Comparison of ENCODE assay signal across 1 cellular context in genomic region chr9:104339692-104340091, GRCh38.
TF ChIP-seq lines count a peak whose summit lies in the region.

No MANE protein-coding gene starts in this region.

TF ChIP-seq in GM23338, 12 proteins besides CTCF, POLR2A, EP300 and RAD21 (continued from another document):
- TF ChIP-seq, protein P1, sequence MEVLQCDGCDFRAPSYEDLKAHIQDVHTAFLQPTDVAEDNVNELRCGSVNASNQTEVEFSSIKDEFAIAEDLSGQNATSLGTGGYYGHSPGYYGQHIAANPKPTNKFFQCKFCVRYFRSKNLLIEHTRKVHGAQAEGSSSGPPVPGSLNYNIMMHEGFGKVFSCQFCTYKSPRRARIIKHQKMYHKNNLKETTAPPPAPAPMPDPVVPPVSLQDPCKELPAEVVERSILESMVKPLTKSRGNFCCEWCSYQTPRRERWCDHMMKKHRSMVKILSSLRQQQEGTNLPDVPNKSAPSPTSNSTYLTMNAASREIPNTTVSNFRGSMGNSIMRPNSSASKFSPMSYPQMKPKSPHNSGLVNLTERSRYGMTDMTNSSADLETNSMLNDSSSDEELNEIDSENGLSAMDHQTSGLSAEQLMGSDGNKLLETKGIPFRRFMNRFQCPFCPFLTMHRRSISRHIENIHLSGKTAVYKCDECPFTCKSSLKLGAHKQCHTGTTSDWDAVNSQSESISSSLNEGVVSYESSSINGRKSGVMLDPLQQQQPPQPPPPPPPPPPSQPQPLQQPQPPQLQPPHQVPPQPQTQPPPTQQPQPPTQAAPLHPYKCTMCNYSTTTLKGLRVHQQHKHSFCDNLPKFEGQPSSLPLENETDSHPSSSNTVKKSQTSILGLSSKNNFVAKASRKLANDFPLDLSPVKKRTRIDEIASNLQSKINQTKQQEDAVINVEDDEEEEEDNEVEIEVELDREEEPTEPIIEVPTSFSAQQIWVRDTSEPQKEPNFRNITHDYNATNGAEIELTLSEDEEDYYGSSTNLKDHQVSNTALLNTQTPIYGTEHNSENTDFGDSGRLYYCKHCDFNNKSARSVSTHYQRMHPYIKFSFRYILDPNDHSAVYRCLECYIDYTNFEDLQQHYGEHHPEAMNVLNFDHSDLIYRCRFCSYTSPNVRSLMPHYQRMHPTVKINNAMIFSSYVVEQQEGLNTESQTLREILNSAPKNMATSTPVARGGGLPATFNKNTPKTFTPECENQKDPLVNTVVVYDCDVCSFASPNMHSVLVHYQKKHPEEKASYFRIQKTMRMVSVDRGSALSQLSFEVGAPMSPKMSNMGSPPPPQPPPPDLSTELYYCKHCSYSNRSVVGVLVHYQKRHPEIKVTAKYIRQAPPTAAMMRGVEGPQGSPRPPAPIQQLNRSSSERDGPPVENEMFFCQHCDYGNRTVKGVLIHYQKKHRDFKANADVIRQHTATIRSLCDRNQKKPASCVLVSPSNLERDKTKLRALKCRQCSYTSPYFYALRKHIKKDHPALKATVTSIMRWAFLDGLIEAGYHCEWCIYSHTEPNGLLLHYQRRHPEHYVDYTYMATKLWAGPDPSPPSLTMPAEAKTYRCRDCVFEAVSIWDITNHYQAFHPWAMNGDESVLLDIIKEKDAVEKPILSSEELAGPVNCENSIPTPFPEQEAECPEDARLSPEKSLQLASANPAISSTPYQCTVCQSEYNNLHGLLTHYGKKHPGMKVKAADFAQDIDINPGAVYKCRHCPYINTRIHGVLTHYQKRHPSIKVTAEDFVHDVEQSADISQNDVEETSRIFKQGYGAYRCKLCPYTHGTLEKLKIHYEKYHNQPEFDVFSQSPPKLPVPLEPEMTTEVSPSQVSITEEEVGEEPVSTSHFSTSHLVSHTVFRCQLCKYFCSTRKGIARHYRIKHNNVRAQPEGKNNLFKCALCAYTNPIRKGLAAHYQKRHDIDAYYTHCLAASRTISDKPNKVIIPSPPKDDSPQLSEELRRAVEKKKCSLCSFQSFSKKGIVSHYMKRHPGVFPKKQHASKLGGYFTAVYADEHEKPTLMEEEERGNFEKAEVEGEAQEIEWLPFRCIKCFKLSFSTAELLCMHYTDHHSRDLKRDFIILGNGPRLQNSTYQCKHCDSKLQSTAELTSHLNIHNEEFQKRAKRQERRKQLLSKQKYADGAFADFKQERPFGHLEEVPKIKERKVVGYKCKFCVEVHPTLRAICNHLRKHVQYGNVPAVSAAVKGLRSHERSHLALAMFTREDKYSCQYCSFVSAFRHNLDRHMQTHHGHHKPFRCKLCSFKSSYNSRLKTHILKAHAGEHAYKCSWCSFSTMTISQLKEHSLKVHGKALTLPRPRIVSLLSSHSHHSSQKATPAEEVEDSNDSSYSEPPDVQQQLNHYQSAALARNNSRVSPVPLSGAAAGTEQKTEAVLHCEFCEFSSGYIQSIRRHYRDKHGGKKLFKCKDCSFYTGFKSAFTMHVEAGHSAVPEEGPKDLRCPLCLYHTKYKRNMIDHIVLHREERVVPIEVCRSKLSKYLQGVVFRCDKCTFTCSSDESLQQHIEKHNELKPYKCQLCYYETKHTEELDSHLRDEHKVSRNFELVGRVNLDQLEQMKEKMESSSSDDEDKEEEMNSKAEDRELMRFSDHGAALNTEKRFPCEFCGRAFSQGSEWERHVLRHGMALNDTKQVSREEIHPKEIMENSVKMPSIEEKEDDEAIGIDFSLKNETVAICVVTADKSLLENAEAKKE (CRISPR knock-in tag; IDR thresholded peaks at IDR 0.05) = no peak
- TF ChIP-seq STAT1 (IDR thresholded peaks at IDR 0.05; ENCODE audit: unreplicated experiment) = no peak
- no peak for TF ChIP-seq ZNF331 (CRISPR knock-in tag; IDR thresholded peaks at IDR 0.05; ENCODE audit: low read depth)
- TF ChIP-seq ZNF114 (CRISPR knock-in tag; IDR thresholded peaks at IDR 0.05) = no peak
- TF ChIP-seq JUNB (IDR thresholded peaks at IDR 0.05; ENCODE audit: unreplicated experiment) = no peak
